8 cellular contexts compared by ENCODE assay signal in genomic region chr3:141875893-141876380, GRCh38. TPM values are rescaled to one million over a fixed set of nuclear protein-coding genes. Genes with fewer than 3 reads are reported as not detected.
A peak's percentile ranks its signal among the peaks of the same experiment; 100 is the strongest.
DNase-seq lines count a peak whose midpoint lies in the region; ATAC-seq, FAIRE-seq and TF ChIP-seq lines count a peak whose summit lies in the region.

No MANE protein-coding gene starts in this region.

- no peak for FAIRE-seq in endothelial cell of umbilical vein (lab: Jason Lieb, UNC)

- TF ChIP-seq CTCF in endothelial cell of umbilical vein (IDR thresholded peaks at IDR 0.05; ENCODE audit: extremely low read depth in 1 of 2, insufficient read depth in 1 of 2, low read depth in 1 of 2, low read length in 2 of 2): no peak
- TF ChIP-seq CTCF in testis (IDR thresholded peaks at IDR 0.05): no peak

- H3K36me3 ChIP-seq in endothelial cell of umbilical vein (ENCODE audit: control insufficient read depth in 2 of 2, extremely low read depth in 1 of 2, insufficient read depth in 2 of 2, low read length in 2 of 2) (peaks cover 0 to 4% of the 10 kb centered on the region in 2 experiments), mucosa of rectum (ENCODE audit: control insufficient read depth in 2 of 2, insufficient read depth in 2 of 2, low read length in 2 of 2) (no peaks in the 10 kb centered on the region), testis (ENCODE audit: low read depth, missing control alignments) (no peaks in the 10 kb centered on the region)

- DNase-seq in activated effector memory CD4-positive, alpha-beta T cell treated with anti-CD3 and anti-CD28 coated beads, Interleukin-2, amount 50 U/mL, for 16 hours: peak; percentile 92
- DNase-seq in activated effector memory CD4-positive, alpha-beta T cell treated with Interleukin-2 at 50 U/mL for 16 hours: no peak
- DNase-seq in NCI-H1694 treated with DMSO at 0.1 percent for 48 hours (lab: John Stamatoyannopoulos, UW): peak; percentile 51
- DNase-seq in activated CD4-positive, alpha-beta T cell treated with anti-CD3 and anti-CD28 coated beads, Interleukin-2, amount 50 U/mL, for 48 hours: peak; percentile 66 to 75
- peak; percentile 70 for DNase-seq in endothelial cell of umbilical vein (ENCODE audit: low read depth, low spot score)
- DNase-seq in testis: peak; percentile 65

- H3K4me3 ChIP-seq in endothelial cell of umbilical vein (replicated peaks in 1 of 3; ENCODE audit: insufficient read depth in 1 of 3, low read depth in 1 of 3, low read length in 3 of 3): peak overlapping the region; percentile 67 to 98 (median 88)
- peak overlapping the region; percentile 87 to 94 for H3K4me3 ChIP-seq in mucosa of rectum (ENCODE audit: low read length in 2 of 2)
- peak overlapping the region; percentile 84 to 90 for H3K4me3 ChIP-seq in testis

- peak overlapping the region; percentile 94 for H2AFZ ChIP-seq in endothelial cell of umbilical vein (ENCODE audit: low read depth, low read length)

- CTCF ChIA-PET in endothelial cell of umbilical vein (lab: Charles Lee): interaction anchor here (0.6 to 3.7 kb wide), 36 partner anchors 9 to 416 kb away, joined by 3 to 34 read pairs (median 5); partner anchors contain the start of gene RNF7

- H3K9ac ChIP-seq in endothelial cell of umbilical vein (replicated peaks; ENCODE audit: extremely low read depth, insufficient read depth, low read length): peak overlapping the region; percentile 87
- peak overlapping the region; percentile 93 to 98 for H3K9ac ChIP-seq in mucosa of rectum (ENCODE audit: low read depth in 1 of 2, low read length in 2 of 2)

- H3K27ac ChIP-seq in endothelial cell of umbilical vein (ENCODE audit: insufficient read depth, low read depth, low read length) (peak overlapping the region; percentile 88), mucosa of rectum (ENCODE audit: low read depth in 2 of 2, low read length in 2 of 2) (peak overlapping the region; percentile 99 to 100), testis (peak overlapping the region; percentile 78 to 100)

- dilution Hi-C loops in endothelial cell of umbilical vein (cut with MboI; ENCODE audit: extremely low pct_ligation_motif_present, low sequenced_read_pairs): no loop called here

- H3K9me3 ChIP-seq in endothelial cell of umbilical vein (replicated peaks; ENCODE audit: control insufficient read depth, insufficient read depth, low read length) (no peaks in the 10 kb centered on the region), mucosa of rectum (ENCODE audit: control insufficient read depth in 2 of 2, low read length in 2 of 2) (no peaks in the 10 kb centered on the region), testis (no peaks in the 10 kb centered on the region)

- peak; percentile 38 for TF ChIP-seq POLR2A in endothelial cell of umbilical vein (IDR thresholded peaks at IDR 0.05; ENCODE audit: low read depth, low read length)
- TF ChIP-seq POLR2A in testis (IDR thresholded peaks at IDR 0.05): no peak

- POLR2A ChIA-PET in endothelial cell of umbilical vein (lab: Charles Lee): interaction anchor here (0.8 to 1.0 kb wide), 3 partner anchors 15 to 78 kb away, joined by 3 to 5 read pairs (median 4); no protein-coding TSS in a partner anchor

- BruUV-seq in endothelial cell of umbilical vein (replicated peaks; lab: Mats Ljungman, UMichigan): TSS peak; percentile 85

- ATAC-seq in HG02623 (IDR thresholded peaks at IDR 0.05; ENCODE audit: unreplicated experiment): peak; percentile 38

- peak overlapping the region; percentile 97 for H3K4me2 ChIP-seq in endothelial cell of umbilical vein (ENCODE audit: insufficient read depth, low read length)

- peaks cover 43% of the 10 kb centered on the region for H3K79me2 ChIP-seq in endothelial cell of umbilical vein (ENCODE audit: control insufficient read depth, insufficient read depth, low read length)

- peaks cover 5% of the 10 kb centered on the region for H4K20me1 ChIP-seq in endothelial cell of umbilical vein (replicated peaks; ENCODE audit: control insufficient read depth, extremely low read depth, insufficient read depth, low read length)

- intact Hi-C loops in endothelial cell of umbilical vein (cut with micrococcal nuclease) (loop anchor here (1.0 to 2.0 kb wide), 7 partner anchors 15 to 300 kb away; partner anchors contain the start of gene RNF7), testis (cut with DNase I; ENCODE audit: low total_unique reads) (loop anchor here (10.0 kb wide), 1 partner anchor 141 kb away; the partner anchor contains the start of gene RNF7)

- H3K27me3 ChIP-seq in endothelial cell of umbilical vein (ENCODE audit: control insufficient read depth in 2 of 2, insufficient read depth in 2 of 2, low read length in 2 of 2) (no peaks in the 10 kb centered on the region), mucosa of rectum (ENCODE audit: control insufficient read depth in 2 of 2, insufficient read depth in 2 of 2, low read length in 2 of 2) (no peaks in the 10 kb centered on the region), testis (no peaks in the 10 kb centered on the region)

- no peaks in the 10 kb centered on the region for H3K9me1 ChIP-seq in endothelial cell of umbilical vein (replicated peaks; ENCODE audit: control insufficient read depth, extremely low read depth, insufficient read depth, low read length)

- WGBS in testis, 2 donors: 1% methylated on average over 25 to 40 of the region's 42 CpGs

- H3K4me1 ChIP-seq in endothelial cell of umbilical vein (ENCODE audit: control insufficient read depth, extremely low read depth, insufficient read depth, low read length) (peaks cover 14% of the 10 kb centered on the region), mucosa of rectum (ENCODE audit: control insufficient read depth in 2 of 2, insufficient read depth in 2 of 2, low read length in 2 of 2) (peaks cover 19 to 20% of the 10 kb centered on the region in 2 donors), testis (peaks cover 10% of the 10 kb centered on the region)

TF ChIP-seq in endothelial cell of umbilical vein, 7 proteins besides CTCF, POLR2A, EP300 and RAD21:
- TF ChIP-seq EZH2 (IDR thresholded peaks at IDR 0.05; ENCODE audit: borderline replicate concordance, low read depth, low read length, severe bottlenecking) (no peak), POLR2AphosphoS5 (IDR thresholded peaks at IDR 0.05; ENCODE audit: insufficient read depth, low read depth, low read length) (peak; percentile 40)
TF ChIP-seq in endothelial cell of umbilical vein: peak in this region for 1.

RNA-seq across cellular contexts. Expression of gene ATP1B3, which starts 0.5 kb away (rescaled TPM):
- total RNA-seq in endothelial cell of umbilical vein (198 and 227 TPM in 2 replicates), testis (10 to 100 TPM; 47.1 to 79.5 TPM)
- polyA plus RNA-seq in endothelial cell of umbilical vein (243 and 279 TPM in 2 replicates), testis (ENCODE audit: insufficient read depth, low read depth, low replicate concordance) (147 TPM)
- polyA plus RNA-seq in endothelial cell of umbilical vein (2011; cell fraction: cytosol; rRNA removed): 222 and 229 TPM in 2 replicates
- 125 and 161 TPM in 2 replicates for polyA plus RNA-seq in endothelial cell of umbilical vein (2011; cell fraction: nucleus; rRNA removed)
- polyA plus RNA-seq in endothelial cell of umbilical vein (2012): 232 and 271 TPM in 2 replicates
- 190 and 197 TPM in 2 replicates for polyA minus RNA-seq in endothelial cell of umbilical vein
- polyA minus RNA-seq in endothelial cell of umbilical vein (2011; cell fraction: cytosol; rRNA and poly(A)+ RNA removed): 202 TPM
- 48.1 and 57.8 TPM in 2 replicates for polyA minus RNA-seq in endothelial cell of umbilical vein (2011; cell fraction: nucleus; rRNA and poly(A)+ RNA removed)
